Comparison of ENCODE assay signal across 20 cellular contexts in genomic region chr3:36446230-36446629, GRCh38.
A peak's percentile ranks its signal among the peaks of the same experiment; 100 is the strongest.
DNase-seq lines count a peak whose midpoint lies in the region; ATAC-seq, FAIRE-seq and TF ChIP-seq lines count a peak whose summit lies in the region.
"Had no signal": no experiment of that assay in that cellular context is flagged by ENCODE, and none has a peak within 500 bp of the region (broad histone marks: within the 10 kb centered on the region; RNA-seq: fewer than 3 reads in every experiment).

No MANE protein-coding gene starts in this region.

- no peak overlapping the region for H3K27ac ChIP-seq in PC-3 (ENCODE audit: low read length)
- H3K27ac ChIP-seq: C4-2B, HL-60, SJCRH30 had no signal

- H3K27me3 Mint-ChIP-seq in activated CD8-positive, alpha-beta T cell treated with anti-CD3 and anti-CD28 coated beads for 36 hours, result no peaks in the 10 kb centered on the region

- H3K79me2 ChIP-seq in PC-3 (ENCODE audit: low read length), result no peaks in the 10 kb centered on the region

- no peaks in the 10 kb centered on the region for H3K36me3 Mint-ChIP-seq in activated CD8-positive, alpha-beta T cell treated with anti-CD3 and anti-CD28 coated beads for 36 hours (ENCODE audit: low read depth)

- H3K9me3 Mint-ChIP-seq in activated CD8-positive, alpha-beta T cell treated with anti-CD3 and anti-CD28 coated beads for 36 hours, result no peaks in the 10 kb centered on the region

- CTCF ChIA-PET in PC-3 (lab: Charles Lee), result no interaction called here
- CTCF ChIA-PET in activated CD8-positive, alpha-beta T cell treated with anti-CD3 and anti-CD28 coated beads for 36 hours (lab: Charles Lee), result no interaction called here

- BruUV-seq in PC-3 (replicated peaks; lab: Mats Ljungman, UMichigan), result no TSS peak

- no peak overlapping the region for H3K27ac Mint-ChIP-seq in activated CD8-positive, alpha-beta T cell treated with anti-CD3 and anti-CD28 coated beads for 36 hours

- H3K4me1 Mint-ChIP-seq in activated CD8-positive, alpha-beta T cell treated with anti-CD3 and anti-CD28 coated beads for 36 hours (ENCODE audit: low read depth), result no peaks in the 10 kb centered on the region

- ATAC-seq in activated CD4-positive, CD25-positive, alpha-beta regulatory T cell treated with anti-CD3 and anti-CD28 coated beads, Interleukin-2, amount 50 U/mL, for 24 hours, result peak; percentile 23 to 28
- ATAC-seq in PC-3 (peak; percentile 47), HG02970 (IDR thresholded peaks at IDR 0.05; ENCODE audit: low FRiP score, unreplicated experiment) (no peak)
- ATAC-seq in activated CD8-positive, alpha-beta T cell treated with anti-CD3 and anti-CD28 coated beads for 36 hours, result no peak

- TF ChIP-seq CTCF in PC-3 (conservative IDR thresholded peaks at IDR 0.05; ENCODE audit: low read depth, low read length) (no peak), bronchial epithelial cell (IDR thresholded peaks at IDR 0.05; ENCODE audit: insufficient read depth, low read length, severe bottlenecking) (no peak)
- no peak for TF ChIP-seq CTCF in activated CD8-positive, alpha-beta T cell treated with anti-CD3 and anti-CD28 coated beads for 36 hours (IDR thresholded peaks at IDR 0.05)

- H3K4me3 ChIP-seq in PC-3 (ENCODE audit: low read length), result no peak overlapping the region
- no peak overlapping the region for H3K4me3 ChIP-seq in bronchial epithelial cell (ENCODE audit: low read depth, low read length)
- H3K4me3 ChIP-seq: SJCRH30 had no signal

- H3K4me1 ChIP-seq in PC-3 (ENCODE audit: insufficient read depth, low read length), result peaks cover 11% of the 10 kb centered on the region
- H3K4me1 ChIP-seq: SJCRH30 had no signal

- H3K9me3 ChIP-seq in PC-3 (ENCODE audit: low read length), result no peaks in the 10 kb centered on the region
- H3K9me3 ChIP-seq: SJCRH30 had no signal

- H3F3A ChIP-seq in PC-3 (ENCODE audit: low read length, unreplicated experiment), result no peaks in the 10 kb centered on the region

- no peak overlapping the region for H3K9ac ChIP-seq in PC-3 (ENCODE audit: low read length)

- intact Hi-C loops in PC-3 (cut with micrococcal nuclease), result no loop called here
- intact Hi-C loops in activated CD8-positive, alpha-beta T cell treated with anti-CD3 and anti-CD28 coated beads for 36 hours (cut with micrococcal nuclease), result no loop called here

- no peak overlapping the region for H3K4me3 Mint-ChIP-seq in activated CD8-positive, alpha-beta T cell treated with anti-CD3 and anti-CD28 coated beads for 36 hours

- no peaks in the 10 kb centered on the region for H4K20me1 ChIP-seq in PC-3 (ENCODE audit: low read length)

- no peak for FAIRE-seq in bronchial epithelial cell (lab: Jason Lieb, UNC)

- POLR2A ChIA-PET in PC-3 (lab: Charles Lee; ENCODE audit: unreplicated experiment), result no interaction called here
- POLR2A ChIA-PET in activated CD8-positive, alpha-beta T cell treated with anti-CD3 and anti-CD28 coated beads for 36 hours (lab: Charles Lee), result no interaction called here

- no peak overlapping the region for H2AFZ ChIP-seq in PC-3 (ENCODE audit: low read length)

- no peak for DNase-seq in activated CD4-positive, CD25-positive, alpha-beta regulatory T cell treated with anti-CD3 and anti-CD28 coated beads, Interleukin-2, amount 50 U/mL, for 72 hours
- DNase-seq in PC-3 (peak; percentile 11), bronchial epithelial cell (ENCODE audit: low read depth) (peak; percentile 10), SHP77 (lab: John Stamatoyannopoulos, UW) (no peak)
- no peak for DNase-seq in stimulated activated CD4-positive, alpha-beta T cell treated with anti-CD3 and anti-CD28 coated beads, Interleukin-1b, Interleukin-23, amount 100 ng/mL, for 48 hours
- DNase-seq in activated CD8-positive, alpha-beta T cell treated with anti-CD3 and anti-CD28 coated beads for 36 hours, result no peak
- DNase-seq: 8988T, H7, KBM-7, NCI-H1092 treated with DMSO at 0.1 percent for 48 hours, NCI-H1436 treated with DMSO at 0.1 percent for 48 hours, NCI-H2029, NCI-H2227 treated with DMSO at 0.1 percent for 48 hours, NCI-H510A treated with DMSO at 0.1 percent for 48 hours, NCI-H748 treated with DMSO at 0.1 percent for 48 hours, SJCRH30 had no signal

- no peaks in the 10 kb centered on the region for H3K27me3 ChIP-seq in PC-3 (ENCODE audit: low read length)
- no peaks in the 10 kb centered on the region for H3K27me3 ChIP-seq in bronchial epithelial cell (ENCODE audit: control insufficient read depth, insufficient read depth, low read length)
- H3K27me3 ChIP-seq: SJCRH30 had no signal

- no peaks in the 10 kb centered on the region for H3K36me3 ChIP-seq in PC-3 (ENCODE audit: low read depth, low read length)
- no peaks in the 10 kb centered on the region for H3K36me3 ChIP-seq in bronchial epithelial cell (ENCODE audit: control insufficient read depth, insufficient read depth, low read length)
- H3K36me3 ChIP-seq: SJCRH30 had no signal

- H3K9me2 ChIP-seq in PC-3 (replicated peaks; ENCODE audit: low read length), result no peaks in the 10 kb centered on the region

- no peak overlapping the region for H3K4me2 ChIP-seq in PC-3 (ENCODE audit: low read length)

Comparison
In these comparisons a context has a peak if more than half of its experiments do, and no peak if none do; other contexts are left out.
1. ATAC-seq: peak in activated CD4-positive, CD25-positive, alpha-beta regulatory T cell treated with anti-CD3 and anti-CD28 coated beads, Interleukin-2, amount 50 U/mL, for 24 hours (2 of 2) and PC-3 (single experiment); none in HG02970 (single experiment) and activated CD8-positive, alpha-beta T cell treated with anti-CD3 and anti-CD28 coated beads for 36 hours (single experiment).
2. DNase-seq: peak in PC-3 (single experiment) and bronchial epithelial cell (single experiment); none in activated CD4-positive, CD25-positive, alpha-beta regulatory T cell treated with anti-CD3 and anti-CD28 coated beads, Interleukin-2, amount 50 U/mL, for 72 hours (single experiment), SHP77 (0 of 2), stimulated activated CD4-positive, alpha-beta T cell treated with anti-CD3 and anti-CD28 coated beads, Interleukin-1b, Interleukin-23, amount 100 ng/mL, for 48 hours (single experiment) and activated CD8-positive, alpha-beta T cell treated with anti-CD3 and anti-CD28 coated beads for 36 hours (single experiment).